ENCODE assay signal across 7 cellular contexts in genomic region chr10:119028900-119029612, GRCh38. TPM values are rescaled to one million over a fixed set of nuclear protein-coding genes. Genes with fewer than 3 reads are reported as not detected.
DNase-seq lines count a peak whose midpoint lies in the region; ATAC-seq and TF ChIP-seq lines count a peak whose summit lies in the region.

No MANE protein-coding gene starts in this region.

- H3K36me3 ChIP-seq in WERI-Rb-1 (peaks cover 19% of the 10 kb centered on the region), skeletal muscle tissue (ENCODE audit: control insufficient read depth in 3 of 3, insufficient read depth in 3 of 3, low read length in 3 of 3) (peaks cover 0 to 5% (median 3%) of the 10 kb centered on the region in 3 donors)

- DNase-seq in GM13976 (ENCODE audit: low spot score), result peak; percentile 96
- DNase-seq in NCI-H187 treated with DMSO at 0.1 percent for 48 hours (lab: John Stamatoyannopoulos, UW), result peak; percentile 6
- DNase-seq in WERI-Rb-1, result peak; percentile 96
- peak; percentile 79 to 94 for DNase-seq in T47D (ENCODE audit: low read depth in 1 of 2, low spot score in 1 of 2)
- DNase-seq in iPS-NIHi11 (ENCODE audit: low spot score), result peak; percentile 99

- peak overlapping the region; percentile 24 for H3K4me3 ChIP-seq in WERI-Rb-1 (ENCODE audit: low read depth, low read length)
- H3K4me3 ChIP-seq in skeletal muscle tissue (ENCODE audit: low read length in 3 of 3), result peak overlapping the region; percentile 62 to 67 (median 65)

- TF ChIP-seq CTCF in GM13976 (IDR thresholded peaks at IDR 0.05; ENCODE audit: borderline replicate concordance, control extremely low read depth, extremely low read depth, insufficient read depth, missing control alignments), result peak; percentile 20
- TF ChIP-seq CTCF in WERI-Rb-1 (IDR thresholded peaks at IDR 0.05; ENCODE audit: low read depth, low read length), result no peak

- H3K9ac ChIP-seq in skeletal muscle tissue (ENCODE audit: low read depth in 1 of 3, low read length in 3 of 3), result peak overlapping the region; percentile 51 to 74 (median 73)

- peak; percentile 49 for ATAC-seq in HG02870 (IDR thresholded peaks at IDR 0.05; ENCODE audit: unreplicated experiment)

- no peaks in the 10 kb centered on the region for H3K27me3 ChIP-seq in WERI-Rb-1 (ENCODE audit: insufficient read depth, low read depth, severe bottlenecking)
- no peaks in the 10 kb centered on the region for H3K27me3 ChIP-seq in skeletal muscle tissue (ENCODE audit: control insufficient read depth in 3 of 3, insufficient read depth in 3 of 3, low read length in 3 of 3)

- peaks cover 22 to 49% (median 33%) of the 10 kb centered on the region in 3 donors for H3K4me1 ChIP-seq in skeletal muscle tissue (ENCODE audit: control insufficient read depth in 3 of 3, insufficient read depth in 3 of 3, low read length in 3 of 3)

- H3K9me3 ChIP-seq in WERI-Rb-1 (ENCODE audit: severe bottlenecking) (no peaks in the 10 kb centered on the region), skeletal muscle tissue (ENCODE audit: control insufficient read depth in 3 of 3, low read length in 3 of 3) (no peaks in the 10 kb centered on the region)

- in situ Hi-C loops in GM13976 (cut with MboI; ENCODE audit: low sequenced_read_pairs, unreplicated experiment), result no loop called here
- in situ Hi-C loops in T47D (cut with HindIII; ENCODE audit: low pct_unique_long_range_greater_than_20kb, low sequenced_read_pairs), result no loop called here

- peak overlapping the region; percentile 45 for H3K27ac ChIP-seq in WERI-Rb-1
- peak overlapping the region; percentile 69 for H3K27ac ChIP-seq in skeletal muscle tissue (ENCODE audit: low read depth, low read length)

RNA-seq across cellular contexts. Expression of gene NANOS1, which starts 0.5 kb away (rescaled TPM):
- total RNA-seq in skeletal muscle tissue, result 2.6 TPM

RNA-seq across cellular contexts. Expression of gene EIF3A, which starts 51.6 kb away (rescaled TPM):
- 59.5 TPM for total RNA-seq in skeletal muscle tissue

Comparison
In these comparisons a context has a peak if more than half of its experiments do, and no peak if none do; other contexts are left out.
1. Peak in every context shown above with its lines: DNase-seq, ATAC-seq, H3K4me3 ChIP-seq and H3K27ac ChIP-seq.
2. DNase-seq: peak in every context shown above with its lines; median percentile 99 in iPS-NIHi11; 96 in GM13976; 96 in WERI-Rb-1; 86 in T47D; 6 in NCI-H187 treated with DMSO at 0.1 percent for 48 hours.